ENCODE assay signal across 17 cellular contexts in the genomic region with DNA sequence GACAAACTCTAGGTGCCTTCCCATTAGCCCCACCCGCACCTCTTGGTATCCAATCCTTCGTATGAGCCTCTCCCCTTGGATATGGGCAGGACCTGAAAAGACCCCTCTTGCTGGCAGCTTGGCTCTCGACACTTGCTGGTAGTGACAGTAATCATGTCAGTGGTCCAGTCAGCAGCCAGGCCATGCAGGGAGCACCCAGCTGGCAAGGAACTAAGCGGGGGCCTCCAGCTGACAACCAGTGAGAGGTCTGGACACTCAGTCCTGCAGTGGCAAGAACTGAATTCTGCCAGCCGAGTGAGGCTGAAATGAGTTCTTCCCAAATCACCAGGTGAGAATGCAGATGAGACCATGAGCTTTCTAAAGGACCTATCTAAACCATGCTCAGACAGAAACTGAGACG. TPM values are rescaled to one million over a fixed set of nuclear protein-coding genes. Genes with fewer than 3 reads are reported as not detected.
DNase-seq lines count a peak whose midpoint lies in the region; ATAC-seq and TF ChIP-seq lines count a peak whose summit lies in the region.
"Had no signal": no experiment of that assay in that cellular context is flagged by ENCODE, and none has a peak within 500 bp of the region (broad histone marks: within the 10 kb centered on the region; RNA-seq: fewer than 3 reads in every experiment).

No MANE protein-coding gene starts in this region.

- H3K4me3 ChIP-seq in ectodermal cell (ENCODE audit: insufficient read depth, low read depth, low read length) (no peak overlapping the region), neural progenitor cell (no peak overlapping the region), transverse colon (no peak overlapping the region)
- H3K4me3 ChIP-seq: PC-9 had no signal

- H3K27ac ChIP-seq in ectodermal cell (ENCODE audit: insufficient read depth, low read depth, low read length, poor library complexity, severe bottlenecking) (peak overlapping the region; percentile 27), neural progenitor cell (peak overlapping the region; percentile 69), transverse colon (peak overlapping the region in 3 of 4 donors; percentile 27 to 31 (median 30))
- H3K27ac ChIP-seq: 22Rv1, PC-9 had no signal

- H3K4me1 Mint-ChIP-seq in activated T-cell treated with anti-CD3 and anti-CD28 coated beads, Interleukin-2, amount 50 U/mL, for 24 hours (ENCODE audit: low read depth): no peaks in the 10 kb centered on the region
- no peaks in the 10 kb centered on the region for H3K4me1 Mint-ChIP-seq in activated T-cell treated with anti-CD3 and anti-CD28 coated beads, Interleukin-2, amount 50 U/mL, for 72 hours (ENCODE audit: low read depth)
- peaks cover 20% of the 10 kb centered on the region for H3K4me1 Mint-ChIP-seq in neural progenitor cell
- H3K4me1 Mint-ChIP-seq in endothelial cell (ENCODE audit: unreplicated experiment): peaks cover 12% of the 10 kb centered on the region

- H3K36me3 Mint-ChIP-seq in activated T-cell treated with anti-CD3 and anti-CD28 coated beads, Interleukin-2, amount 50 U/mL, for 24 hours (ENCODE audit: low read depth): peaks cover 91% of the 10 kb centered on the region
- H3K36me3 Mint-ChIP-seq in activated T-cell treated with anti-CD3 and anti-CD28 coated beads, Interleukin-2, amount 50 U/mL, for 72 hours (ENCODE audit: insufficient read depth in 2 of 2): peaks cover 10 to 24% of the 10 kb centered on the region in 2 donors
- H3K36me3 Mint-ChIP-seq in neural progenitor cell (peaks cover 30% of the 10 kb centered on the region), endothelial cell (ENCODE audit: low read depth, unreplicated experiment) (peaks cover 24% of the 10 kb centered on the region)

- TF ChIP-seq CTCF in neural progenitor cell (IDR thresholded peaks at IDR 0.05) (no peak), transverse colon (IDR thresholded peaks at IDR 0.05) (no peak), endothelial cell (IDR thresholded peaks at IDR 0.05; ENCODE audit: unreplicated experiment) (no peak)

- no peak for TF ChIP-seq POLR2A in transverse colon (IDR thresholded peaks at IDR 0.05)

- H3K4me1 ChIP-seq in ectodermal cell (ENCODE audit: control insufficient read depth, insufficient read depth, low read length) (peaks cover 11% of the 10 kb centered on the region), neural progenitor cell (peaks cover 23% of the 10 kb centered on the region), transverse colon (no peaks in the 10 kb centered on the region)
- H3K4me1 ChIP-seq: BE2C had no signal

- H3K79me2 ChIP-seq in neural progenitor cell (ENCODE audit: low read depth): peaks cover 57% of the 10 kb centered on the region

- no peak for TF ChIP-seq EP300 in transverse colon (IDR thresholded peaks at IDR 0.05; ENCODE audit: low read depth)

- WGBS in ectodermal cell, 2 experiments: 84 to 86% methylated on average over 6 of the region's 6 CpGs
- WGBS in transverse colon (ENCODE audit: low coverage in 1 of 2), 2 donors: 93% methylated on average over 6 of the region's 6 CpGs; no CpG with 5 or more reads in 1 of the 2 donors

- H3K9me3 Mint-ChIP-seq in activated T-cell treated with anti-CD3 and anti-CD28 coated beads, Interleukin-2, amount 50 U/mL, for 24 hours: no peaks in the 10 kb centered on the region
- H3K9me3 Mint-ChIP-seq in activated T-cell treated with anti-CD3 and anti-CD28 coated beads, Interleukin-2, amount 50 U/mL, for 72 hours: no peaks in the 10 kb centered on the region
- H3K9me3 Mint-ChIP-seq in neural progenitor cell: peaks cover 2% of the 10 kb centered on the region
- H3K9me3 Mint-ChIP-seq in endothelial cell (ENCODE audit: unreplicated experiment): no peaks in the 10 kb centered on the region
- H3K9me3 Mint-ChIP-seq: CD4-positive, alpha-beta memory T cell had no signal

- H3K36me3 ChIP-seq in ectodermal cell (ENCODE audit: control insufficient read depth, insufficient read depth, low read length) (peaks cover 5% of the 10 kb centered on the region), neural progenitor cell (peaks cover 35% of the 10 kb centered on the region), transverse colon (peaks cover 0 to 20% (median 5%) of the 10 kb centered on the region in 4 donors)

- DNase-seq in activated T-cell treated with anti-CD3 and anti-CD28 coated beads, Interleukin-2, amount 50 U/mL, for 24 hours: no peak
- DNase-seq in activated T-cell treated with anti-CD3 and anti-CD28 coated beads, Interleukin-2, amount 50 U/mL, for 72 hours: no peak
- DNase-seq in neural progenitor cell (ENCODE audit: low spot score) (peak; percentile 10), transverse colon (no peak), endothelial cell (ENCODE audit: low spot score) (no peak), HuH-7.5 (ENCODE audit: low spot score) (no peak)
- DNase-seq in activated CD4-positive, alpha-beta T cell treated with anti-CD3 and anti-CD28 coated beads, Interleukin-2, amount 50 U/mL, for 4 hours: no peak
- DNase-seq: BE2C; CD4-positive, alpha-beta memory T cell; IMR-90; NCI-H1105; NCI-H1694; NCI-H2227 treated with DMSO at 0.1 percent for 48 hours; NCI-H524; PC-9 had no signal

- H3K27me3 ChIP-seq in ectodermal cell (ENCODE audit: control insufficient read depth, insufficient read depth, low read length, poor library complexity, severe bottlenecking): no peaks in the 10 kb centered on the region
- no peaks in the 10 kb centered on the region for H3K27me3 ChIP-seq in neural progenitor cell
- H3K27me3 ChIP-seq in transverse colon: no peaks in the 10 kb centered on the region
- H3K27me3 ChIP-seq: BE2C had no signal

- no peak overlapping the region for H3K4me3 Mint-ChIP-seq in activated T-cell treated with anti-CD3 and anti-CD28 coated beads, Interleukin-2, amount 50 U/mL, for 24 hours
- H3K4me3 Mint-ChIP-seq in activated T-cell treated with anti-CD3 and anti-CD28 coated beads, Interleukin-2, amount 50 U/mL, for 72 hours: no peak overlapping the region
- H3K4me3 Mint-ChIP-seq in neural progenitor cell (no peak overlapping the region), endothelial cell (ENCODE audit: unreplicated experiment) (no peak overlapping the region)
- H3K4me3 Mint-ChIP-seq: CD4-positive, alpha-beta memory T cell had no signal

- peak overlapping the region; percentile 47 for H3K27ac Mint-ChIP-seq in activated T-cell treated with anti-CD3 and anti-CD28 coated beads, Interleukin-2, amount 50 U/mL, for 24 hours
- no peak overlapping the region for H3K27ac Mint-ChIP-seq in activated T-cell treated with anti-CD3 and anti-CD28 coated beads, Interleukin-2, amount 50 U/mL, for 72 hours
- H3K27ac Mint-ChIP-seq in neural progenitor cell (no peak overlapping the region), endothelial cell (ENCODE audit: unreplicated experiment) (no peak overlapping the region)

- H4K20me1 ChIP-seq in neural progenitor cell (ENCODE audit: low read depth): peaks cover 61% of the 10 kb centered on the region

- no peak for ATAC-seq in activated T-cell treated with anti-CD3 and anti-CD28 coated beads, Interleukin-2, amount 50 U/mL, for 72 hours (replicated peaks in 1 of 2)

- no peak overlapping the region for H2AFZ ChIP-seq in neural progenitor cell (replicated peaks)
- H2AFZ ChIP-seq: PC-9 had no signal

- peak overlapping the region; percentile 28 for H3K4me2 ChIP-seq in neural progenitor cell
- H3K4me2 ChIP-seq: PC-9 had no signal

- peaks cover 88% of the 10 kb centered on the region for H3F3A ChIP-seq in neural progenitor cell (ENCODE audit: low read depth)

- in situ Hi-C loops in transverse colon (cut with MboI; ENCODE audit: low pct_ligation_motif_present in 1 of 4, low pct_unique_long_range_greater_than_20kb in 1 of 4, low sequenced_read_pairs in 3 of 4): no loop called here

- no peak overlapping the region for H3K9ac ChIP-seq in neural progenitor cell

- intact Hi-C loops in transverse colon (cut with DNase I; ENCODE audit: low total_unique reads): no loop called here

- no peaks in the 10 kb centered on the region for H3K27me3 Mint-ChIP-seq in activated T-cell treated with anti-CD3 and anti-CD28 coated beads, Interleukin-2, amount 50 U/mL, for 24 hours
- H3K27me3 Mint-ChIP-seq in activated T-cell treated with anti-CD3 and anti-CD28 coated beads, Interleukin-2, amount 50 U/mL, for 72 hours (ENCODE audit: low read depth): no peaks in the 10 kb centered on the region
- H3K27me3 Mint-ChIP-seq in neural progenitor cell (ENCODE audit: insufficient read depth, low read depth) (no peaks in the 10 kb centered on the region), endothelial cell (ENCODE audit: unreplicated experiment) (peaks cover 2% of the 10 kb centered on the region)
- H3K27me3 Mint-ChIP-seq: CD4-positive, alpha-beta memory T cell had no signal

- no peaks in the 10 kb centered on the region for H3K9me3 ChIP-seq in ectodermal cell (ENCODE audit: control insufficient read depth, low read length)
- H3K9me3 ChIP-seq in neural progenitor cell (ENCODE audit: low read depth): peaks cover 2% of the 10 kb centered on the region
- H3K9me3 ChIP-seq in transverse colon: no peaks in the 10 kb centered on the region
- H3K9me3 ChIP-seq: BE2C had no signal

RNA-seq across cellular contexts. Expression of a gene that starts 46.4 kb away (rescaled TPM):
- 100 to 1,000 TPM; 189 to 216 TPM for total RNA-seq in activated T-cell treated with anti-CD3 and anti-CD28 coated beads, Interleukin-2, amount 50 U/mL, for 72 hours
- 229 TPM for polyA plus RNA-seq in ectodermal cell (2013, experiment 1 of 4)
- polyA plus RNA-seq in ectodermal cell (2013, experiment 2 of 4): 268 TPM
- 206 TPM for polyA plus RNA-seq in ectodermal cell (2013, experiment 3 of 4)
- polyA plus RNA-seq in ectodermal cell (2013, experiment 4 of 4): 188 TPM
- total RNA-seq in neural progenitor cell (ENCODE audit: low replicate concordance): 432 and 1,260 TPM in 2 replicates
- 100 to 1,000 TPM in 1 of 4 donors, 10 to 100 TPM in 3; 16.8 to 135 (median 64.8) TPM for total RNA-seq in transverse colon
- total RNA-seq in endothelial cell (ENCODE audit: unreplicated experiment): 205 TPM
